1 cellular context compared by ENCODE assay signal in genomic region chr4:123833156-123833555, GRCh38.
TF ChIP-seq lines count a peak whose summit lies in the region.

No MANE protein-coding gene starts in this region.

TF ChIP-seq in SK-N-SH, 30 proteins besides CTCF, POLR2A, EP300 and RAD21 (continued from another document):
- TF ChIP-seq REST (IDR thresholded peaks at IDR 0.05; ENCODE audit: low read depth, low read length) (no peak), ZBTB33 (IDR thresholded peaks at IDR 0.05; ENCODE audit: borderline replicate concordance, low read depth) (no peak), ELF1 (IDR thresholded peaks at IDR 0.05) (no peak)
